Comparison of ENCODE assay signal across 10 cellular contexts in the genomic region with DNA sequence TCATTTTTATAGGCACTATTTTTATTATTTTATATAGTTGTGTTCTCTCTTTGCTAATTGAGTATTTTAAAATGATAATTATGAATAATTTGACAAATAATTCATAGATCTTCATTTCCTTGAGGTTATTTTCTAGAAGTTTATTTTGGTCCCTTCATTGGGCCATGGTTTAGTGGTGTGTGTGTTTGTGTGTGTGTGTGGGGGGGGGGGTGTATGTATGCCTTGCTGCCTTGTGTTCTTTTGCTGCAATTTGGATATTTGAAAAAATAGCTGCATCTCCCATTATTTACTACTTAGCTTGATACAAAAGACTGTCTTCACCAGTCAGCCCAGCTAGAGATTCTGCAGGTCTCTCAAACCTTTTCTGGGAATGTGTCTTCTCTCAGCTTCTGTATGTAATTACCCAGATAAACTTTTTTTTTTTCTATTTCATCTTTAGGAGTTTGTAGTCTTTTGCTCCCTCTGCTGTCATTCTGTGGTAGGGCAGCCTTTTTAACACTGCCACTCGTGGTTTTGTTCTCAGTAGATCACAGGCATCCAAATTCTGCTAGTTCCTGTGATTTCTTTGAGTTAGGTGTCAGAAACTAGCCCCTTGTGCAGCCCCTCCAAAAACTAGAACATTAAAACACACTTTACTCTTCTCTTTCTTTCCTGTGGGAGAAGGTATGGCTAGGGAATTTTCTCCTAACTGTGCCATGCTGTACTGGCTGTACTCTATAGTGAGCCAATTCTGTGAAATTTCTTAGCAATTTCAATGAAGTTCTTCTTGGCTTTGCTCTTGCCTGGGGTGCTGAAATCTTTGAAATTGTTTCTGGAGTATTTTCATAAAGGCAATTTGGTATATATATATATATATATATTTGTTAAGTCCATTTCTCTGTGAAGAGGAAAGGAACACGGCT. TPM values are rescaled to one million over a fixed set of nuclear protein-coding genes. Genes with fewer than 3 reads are reported as not detected.
DNase-seq lines count a peak whose midpoint lies in the region; ATAC-seq and TF ChIP-seq lines count a peak whose summit lies in the region.
"Not testable (repeated sequence)": the region's sequence is repeated elsewhere in the genome, so short reads cannot be mapped to it uniquely, and the experiment has no call there.
"Had no signal": no experiment of that assay in that cellular context is flagged by ENCODE, and none has a peak within 500 bp of the region (broad histone marks: within the 10 kb centered on the region; RNA-seq: fewer than 3 reads in every experiment).

No MANE protein-coding gene starts in this region.

- H3K4me3 ChIP-seq in WERI-Rb-1 (ENCODE audit: low read depth, low read length); endodermal cell (ENCODE audit: low read length); testis: not testable (repeated sequence)
- peak overlapping the region in 1 of 3 donors; percentile 53 for H3K4me3 ChIP-seq in right lobe of liver

- not testable (repeated sequence) for H3K4me1 ChIP-seq in endodermal cell (ENCODE audit: control insufficient read depth, insufficient read depth, low read length); testis
- peaks cover 0 to 25% (median 2%) of the 10 kb centered on the region in 4 donors for H3K4me1 ChIP-seq in right lobe of liver

- whole genome bisulfite sequencing in endodermal cell (ENCODE audit: insufficient coverage in 1 of 2, insufficient read length in 1 of 2), 2 experiments = 0% methylated on average over 1 of the region's 2 CpGs; no CpG with 5 or more reads in 1 of the 2 experiments
- WGBS in right lobe of liver (ENCODE audit: insufficient coverage, low coverage, low lambda C conversion rate, missing lambda C conversion rate) = 12% methylated on average over 2 of the region's 2 CpGs
- 3 to 43% methylated on average over 2 of the region's 2 CpGs for WGBS in testis, 2 donors

- not testable (repeated sequence) for H3K27ac Mint-ChIP-seq in endodermal cell

- not testable (repeated sequence) for H3K27me3 ChIP-seq in WERI-Rb-1 (ENCODE audit: insufficient read depth, low read depth, severe bottlenecking); endodermal cell (ENCODE audit: control insufficient read depth, insufficient read depth, low read length, poor library complexity, severe bottlenecking); right lobe of liver; testis

- not testable (repeated sequence) for TF ChIP-seq POLR2A in right lobe of liver (IDR thresholded peaks at IDR 0.05); testis (IDR thresholded peaks at IDR 0.05)

- TF ChIP-seq CTCF in WERI-Rb-1 (IDR thresholded peaks at IDR 0.05; ENCODE audit: low read depth, low read length) (peak; percentile 31; the same call in 1 of the 2 replicates), endodermal cell (conservative IDR thresholded peaks at IDR 0.05) (peak; percentile 80), right lobe of liver (IDR thresholded peaks at IDR 0.05) (peak; percentile 55 to 68 (median 64)), testis (IDR thresholded peaks at IDR 0.05) (peak in 1 of 3 experiments; percentile 44)

- H3K9me3 ChIP-seq in WERI-Rb-1 (ENCODE audit: severe bottlenecking); endodermal cell (ENCODE audit: control insufficient read depth, low read length); right lobe of liver; testis: not testable (repeated sequence)

- H3K27ac ChIP-seq in WERI-Rb-1; endodermal cell (ENCODE audit: low read depth, low read length); testis: not testable (repeated sequence)
- H3K27ac ChIP-seq in right lobe of liver = peak overlapping the region in 2 of 3 donors; percentile 42 to 92

- not testable (repeated sequence) for H3K4me3 Mint-ChIP-seq in endodermal cell

- H3K36me3 ChIP-seq in WERI-Rb-1; endodermal cell (ENCODE audit: control insufficient read depth, insufficient read depth, low read length); right lobe of liver; testis (ENCODE audit: low read depth, missing control alignments): not testable (repeated sequence)

- not testable (repeated sequence) for H3K36me3 Mint-ChIP-seq in endodermal cell (ENCODE audit: low read depth)

- ATAC-seq in GM21529 (IDR thresholded peaks at IDR 0.05; ENCODE audit: unreplicated experiment) = peak; percentile 87
- ATAC-seq in HG03469 (IDR thresholded peaks at IDR 0.05; ENCODE audit: unreplicated experiment) = peak; percentile 59
- peak; percentile 71 to 82 (median 72) for ATAC-seq in right lobe of liver

- H3K4me1 Mint-ChIP-seq in endodermal cell = not testable (repeated sequence)

- H3K9me3 Mint-ChIP-seq in endodermal cell = not testable (repeated sequence)

- not testable (repeated sequence) for H3K9ac ChIP-seq in endodermal cell (ENCODE audit: extremely low read depth, low read length, poor library complexity, severe bottlenecking)

- DNase-seq in GM03348 (ENCODE audit: low spot score) (peak; percentile 24), NCI-H345 (lab: John Stamatoyannopoulos, UW) (peak; percentile 27), WERI-Rb-1 (peak; percentile 46), endodermal cell (peak; percentile 74), right lobe of liver (peak in 1 of 3 donors; percentile 60), testis (peak; percentile 67)

- intact Hi-C loops in right lobe of liver (cut with DNase I); testis (cut with DNase I; ENCODE audit: low total_unique reads): not testable (repeated sequence)

- not testable (repeated sequence) for H3K27me3 Mint-ChIP-seq in endodermal cell (ENCODE audit: insufficient read depth)

RNA-seq across cellular contexts. Expression of gene UGT2B11, which starts 44.1 kb away (rescaled TPM):
- total RNA-seq in endodermal cell = not detected
- polyA plus RNA-seq in endodermal cell (2013, experiment 1 of 2) = 0.32 TPM
- not detected for polyA plus RNA-seq in endodermal cell (2013, experiment 2 of 2)
- total RNA-seq in right lobe of liver = 1 to 10 TPM in 3 of 6 experiments, under 1 TPM in 3; 0.29 to 1.4 (median 1.1) TPM
- under 1 TPM in 1 of 2 donors, not detected in 1; 0.12 TPM for total RNA-seq in testis
- polyA plus RNA-seq in testis (ENCODE audit: insufficient read depth, low read depth, low replicate concordance) = not detected
- total RNA-seq: activated naive CD8-positive, alpha-beta T cell treated with anti-CD3 and anti-CD28 coated beads, Interleukin-2, amount 10 ng/mL, durations not matched to agents 7 days and 5 days; SJSA1 had no signal
